ENCODE assay signal across 21 cellular contexts in the genomic region with DNA sequence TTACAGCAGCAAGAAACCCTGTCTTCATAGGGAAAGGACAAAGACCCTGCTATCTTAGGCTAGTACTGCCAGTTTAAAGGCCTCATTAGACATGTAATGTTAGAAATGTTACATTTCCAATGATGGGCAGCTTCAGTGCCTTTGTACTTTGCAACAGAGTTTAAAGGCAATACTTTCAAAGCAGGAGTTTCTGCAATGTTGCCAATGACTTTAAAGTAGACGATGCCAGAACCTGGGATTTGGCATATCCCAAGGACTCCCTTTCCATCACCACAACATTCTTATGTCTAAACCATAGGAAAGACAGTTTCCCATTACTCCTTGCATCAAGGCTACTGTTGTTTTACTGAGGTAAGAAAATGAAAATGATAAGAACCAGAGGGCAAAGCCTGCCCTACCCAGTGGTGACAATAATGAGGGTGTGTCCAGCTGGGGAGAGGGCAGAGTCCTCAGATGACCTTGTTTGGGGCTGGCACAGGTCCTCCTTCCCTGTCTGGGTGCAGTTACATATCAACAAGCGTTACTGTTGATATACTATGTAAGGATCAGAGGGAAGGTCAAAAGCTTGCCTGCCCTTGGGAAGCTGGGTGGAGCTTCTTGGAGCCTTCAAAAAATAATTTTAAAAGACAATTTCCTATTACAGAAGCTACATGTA. TPM values are rescaled to one million over a fixed set of nuclear protein-coding genes. Genes with fewer than 3 reads are reported as not detected.
A peak's percentile ranks its signal among the peaks of the same experiment; 100 is the strongest.
DNase-seq lines count a peak whose midpoint lies in the region; ATAC-seq, FAIRE-seq and TF ChIP-seq lines count a peak whose summit lies in the region.
"Had no signal": no experiment of that assay in that cellular context is flagged by ENCODE, and none has a peak within 500 bp of the region (broad histone marks: within the 10 kb centered on the region; RNA-seq: fewer than 3 reads in every experiment).

No MANE protein-coding gene starts in this region.

- no TSS peak for BruUV-seq in HepG2 (replicated peaks; lab: Mats Ljungman, UMichigan)

- H4K20me1 ChIP-seq in Loucy (ENCODE audit: insufficient read depth, low read length, poor library complexity, severe bottlenecking) (no peaks in the 10 kb centered on the region), HepG2 (ENCODE audit: insufficient read depth, low read length) (no peaks in the 10 kb centered on the region)

- POLR2A ChIA-PET in HepG2 (lab: Yijun Ruan, JAX) = no interaction called here

- H3K9me3 ChIP-seq in Loucy (ENCODE audit: insufficient read depth, low read depth, low read length) = no peaks in the 10 kb centered on the region
- no peaks in the 10 kb centered on the region for H3K9me3 ChIP-seq in colonic mucosa
- H3K9me3 ChIP-seq in HepG2 (ENCODE audit: low read length) = no peaks in the 10 kb centered on the region
- H3K9me3 ChIP-seq in parathyroid adenoma (ENCODE audit: control insufficient read depth, low read length) = no peaks in the 10 kb centered on the region

- no peaks in the 10 kb centered on the region for H3F3A ChIP-seq in Loucy (ENCODE audit: low read depth)

- DNase-seq in colonic mucosa (peak; percentile 82), HepG2 (ENCODE audit: low spot score) (no peak), T1000 (lab: John Stamatoyannopoulos, UW) (no peak)
- no peak for DNase-seq in stimulated activated CD4-positive, alpha-beta T cell treated with anti-CD3 and anti-CD28 coated beads, Interleukin-15, amount 100 ng/mL, for 24 hours
- DNase-seq: COR-L47, NCI-H1105 treated with DMSO at 0.1 percent for 48 hours, NCI-H1930, NCI-H2171, NCI-H446 treated with DMSO at 0.1 percent for 48 hours, NCI-H774, PC-9, SHP77 had no signal

- intact Hi-C loops in colonic mucosa (cut with DNase I) (no loop called here), HepG2 (cut with micrococcal nuclease; ENCODE audit: unreplicated experiment) (no loop called here)

- no peak for FAIRE-seq in HepG2 (lab: Jason Lieb, UNC)
- FAIRE-seq: GM18507 had no signal

- H3K4me3 ChIP-seq in Loucy (ENCODE audit: low read length, poor library complexity, severe bottlenecking) (no peak overlapping the region), colonic mucosa (no peak overlapping the region), HepG2 (replicated peaks in 1 of 3; ENCODE audit: insufficient read depth in 1 of 3, low read depth in 2 of 3, low read length in 3 of 3) (no peak overlapping the region), parathyroid adenoma (ENCODE audit: low read depth, low read length) (no peak overlapping the region)
- H3K4me3 ChIP-seq: GM23338, PC-9 had no signal

- H2AFZ ChIP-seq in Loucy (ENCODE audit: low read length) (0 out of 2 replicates have a peak overlapping the region, but pooled peaks have one; percentile 17), HepG2 (ENCODE audit: low read length) (no peak overlapping the region), parathyroid adenoma (no peak overlapping the region)
- H2AFZ ChIP-seq: GM23338, PC-9 had no signal

- TF ChIP-seq EP300 in HepG2 (IDR thresholded peaks at IDR 0.05; ENCODE audit: low read depth in 2 of 2, low read length in 2 of 2) = no peak
- TF ChIP-seq EP300 in HepG2 (CRISPR knock-in tag; IDR thresholded peaks at IDR 0.05; ENCODE audit: borderline replicate concordance) = no peak

- H3K27ac ChIP-seq in colonic mucosa = peak overlapping the region; percentile 42
- H3K27ac ChIP-seq in HepG2 (ENCODE audit: extremely low read length, insufficient read depth, low read length) = no peak overlapping the region
- peak overlapping the region; percentile 2 for H3K27ac ChIP-seq in parathyroid adenoma
- H3K27ac ChIP-seq: KMS-11, PC-9 had no signal

- no peak overlapping the region for H3K4me2 ChIP-seq in Loucy (ENCODE audit: low read depth, low read length, poor library complexity, severe bottlenecking)
- peak overlapping the region; percentile 24; the same call in 1 of the 2 replicates for H3K4me2 ChIP-seq in HepG2 (ENCODE audit: low read depth, low read length)
- no peak overlapping the region for H3K4me2 ChIP-seq in parathyroid adenoma (ENCODE audit: low read length)
- H3K4me2 ChIP-seq: GM23338, KMS-11, PC-9 had no signal

- H3K9ac ChIP-seq in Loucy (ENCODE audit: low read depth, low read length, poor library complexity, severe bottlenecking) = no peak overlapping the region
- H3K9ac ChIP-seq in colonic mucosa (ENCODE audit: low read depth in 2 of 2, low read length in 2 of 2) = no peak overlapping the region
- H3K9ac ChIP-seq in HepG2 (ENCODE audit: insufficient read depth, low read depth, low read length) = no peak overlapping the region
- no peak overlapping the region for H3K9ac ChIP-seq in parathyroid adenoma
- H3K9ac ChIP-seq: KMS-11 had no signal

- 13% methylated on average over 2 of the region's 2 CpGs for whole genome bisulfite sequencing in HepG2 (ENCODE audit: low lambda C conversion rate)

- no peak for TF ChIP-seq RAD21 in HepG2 (CRISPR knock-in tag; IDR thresholded peaks at IDR 0.05)

- H3K9me2 ChIP-seq in Loucy (replicated peaks; ENCODE audit: low read depth, low read length) = no peaks in the 10 kb centered on the region

- H3K79me2 ChIP-seq in Loucy (ENCODE audit: insufficient read depth, low read length) = no peaks in the 10 kb centered on the region
- no peaks in the 10 kb centered on the region for H3K79me2 ChIP-seq in HepG2 (ENCODE audit: insufficient read depth, low read length)
- no peaks in the 10 kb centered on the region for H3K79me2 ChIP-seq in parathyroid adenoma

- H3K27me3 ChIP-seq in Loucy (ENCODE audit: insufficient read depth, low read length, poor library complexity, severe bottlenecking) (no peaks in the 10 kb centered on the region), colonic mucosa (no peaks in the 10 kb centered on the region), HepG2 (ENCODE audit: control insufficient read depth in 1 of 2, insufficient read depth in 2 of 2, low read length in 2 of 2) (no peaks in the 10 kb centered on the region), parathyroid adenoma (ENCODE audit: control insufficient read depth, insufficient read depth, low read length) (no peaks in the 10 kb centered on the region)

- in situ Hi-C loops in HepG2 (cut with HindIII; ENCODE audit: extremely low pct_ligation_motif_present, low pct_unique_long_range_greater_than_20kb) = no loop called here

- no peaks in the 10 kb centered on the region for H3K36me3 ChIP-seq in Loucy (ENCODE audit: insufficient read depth, low read length)
- no peaks in the 10 kb centered on the region for H3K36me3 ChIP-seq in colonic mucosa
- no peaks in the 10 kb centered on the region for H3K36me3 ChIP-seq in HepG2 (replicated peaks in 1 of 2; ENCODE audit: control insufficient read depth in 1 of 2, insufficient read depth in 2 of 2, low read length in 2 of 2)
- H3K36me3 ChIP-seq in parathyroid adenoma (ENCODE audit: control insufficient read depth, insufficient read depth, low read length) = no peaks in the 10 kb centered on the region

- TF ChIP-seq CTCF in Loucy (conservative IDR thresholded peaks at IDR 0.05; ENCODE audit: low read length) (no peak), colonic mucosa (IDR thresholded peaks at IDR 0.05) (no peak), HepG2 (CRISPR knock-in tag; IDR thresholded peaks at IDR 0.05) (no peak), parathyroid adenoma (IDR thresholded peaks at IDR 0.05) (no peak)

- H3K4me1 ChIP-seq in Loucy (ENCODE audit: insufficient read depth, low read length, poor library complexity, severe bottlenecking) (peaks cover 11% of the 10 kb centered on the region), colonic mucosa (no peaks in the 10 kb centered on the region), HepG2 (ENCODE audit: insufficient read depth, low read length) (peaks cover 26% of the 10 kb centered on the region), parathyroid adenoma (peaks cover 3% of the 10 kb centered on the region)

- TF ChIP-seq POLR2A in HepG2 (IDR thresholded peaks at IDR 0.05; ENCODE audit: insufficient read depth in 1 of 2, low read depth in 2 of 2, low read length in 2 of 2) = no peak

- peak; percentile 53; the same call in 2 of the 3 replicates for ATAC-seq in HepG2
- no peak for ATAC-seq in HG03175 (IDR thresholded peaks at IDR 0.05; ENCODE audit: unreplicated experiment)
- ATAC-seq in HG03196 (IDR thresholded peaks at IDR 0.05; ENCODE audit: unreplicated experiment) = no peak
- ATAC-seq: GM23338 had no signal

- CTCF ChIA-PET in HepG2 (lab: Yijun Ruan, JAX; ENCODE audit: low intra/inter-chr PET ratio, low total read pairs) = no interaction called here

RNA-seq across cellular contexts. Expression of gene MLANA, which starts 27.5 kb away (rescaled TPM):
- total RNA-seq in colonic mucosa (not detected), HepG2 (2016; rRNA removed; fragmentation: Illumina TruSeq; extraction: Trizol) (0.11 and 0.72 TPM in 2 replicates)
- 0.88 TPM in 1 of 2 replicates, not detected in the other for total RNA-seq in HepG2 (2016; cell fraction: cytosol; rRNA removed; fragmentation: Illumina TruSeq; extraction: Trizol; ENCODE audit: low read depth)
- total RNA-seq in HepG2 (2016; cell fraction: insoluble cytoplasmic fraction; rRNA removed; fragmentation: Illumina TruSeq; extraction: Trizol) = 0.15 and 0.32 TPM in 2 replicates
- total RNA-seq in HepG2 (2016; cell fraction: membrane; rRNA removed; fragmentation: Illumina TruSeq; extraction: Trizol) = 0.43 and 0.72 TPM in 2 replicates
- total RNA-seq in HepG2 (2016; cell fraction: nucleus; rRNA removed; fragmentation: Illumina TruSeq; extraction: Trizol) = not detected in 2 replicates
- polyA plus RNA-seq in HepG2 (2011; rRNA removed) = 0.18 TPM in 1 of 2 replicates, not detected in the other
- polyA plus RNA-seq in HepG2 (2011; cell fraction: cytosol; rRNA removed) = not detected in 2 replicates
- not detected in 2 replicates for polyA plus RNA-seq in HepG2 (2011; cell fraction: nucleus; rRNA removed)
- polyA plus RNA-seq in HepG2 (2012) = 0.23 and 0.43 TPM in 2 replicates
- 0.75 and 0.91 TPM in 2 replicates for polyA plus RNA-seq in HepG2 (2016; cell fraction: cytosol; fragmentation: Illumina TruSeq; extraction: Trizol; ENCODE audit: low read depth)
- polyA plus RNA-seq in HepG2 (2016; cell fraction: insoluble cytoplasmic fraction; fragmentation: Illumina TruSeq; extraction: Trizol; ENCODE audit: low read depth) = 0.23 and 0.33 TPM in 2 replicates
- 0.70 and 1.0 TPM in 2 replicates for polyA plus RNA-seq in HepG2 (2016; cell fraction: membrane; fragmentation: Illumina TruSeq; extraction: Trizol; ENCODE audit: low read depth)
- not detected in 2 replicates for polyA plus RNA-seq in HepG2 (2016; cell fraction: nucleus; fragmentation: Illumina TruSeq; extraction: Trizol; ENCODE audit: insufficient read depth, low read depth)
- 0.10 TPM in 1 of 2 replicates, not detected in the other for polyA minus RNA-seq in HepG2 (2011; rRNA and poly(A)+ RNA removed; ENCODE audit: low replicate concordance)
- polyA minus RNA-seq in HepG2 (2011; cell fraction: cytosol; rRNA and poly(A)+ RNA removed) = not detected in 2 replicates
- not detected in 2 replicates for polyA minus RNA-seq in HepG2 (2011; cell fraction: nucleus; rRNA and poly(A)+ RNA removed)
- total RNA-seq: A673, GM23338, PC-9 had no signal
- polyA plus RNA-seq: CD14-positive monocyte, GM23338 had no signal

RNA-seq across cellular contexts. Expression of gene ERMP1, which starts 30.3 kb away (rescaled TPM):
- total RNA-seq in colonic mucosa (10 to 100 TPM; 47.3 to 50.8 TPM), HepG2 (2016; rRNA removed; fragmentation: Illumina TruSeq; extraction: Trizol) (28.1 and 40.9 TPM in 2 replicates)
- total RNA-seq in HepG2 (2016; cell fraction: cytosol; rRNA removed; fragmentation: Illumina TruSeq; extraction: Trizol; ENCODE audit: low read depth) = 5.7 and 5.9 TPM in 2 replicates
- 27.4 and 39.6 TPM in 2 replicates for total RNA-seq in HepG2 (2016; cell fraction: insoluble cytoplasmic fraction; rRNA removed; fragmentation: Illumina TruSeq; extraction: Trizol)
- 11.3 and 14.9 TPM in 2 replicates for total RNA-seq in HepG2 (2016; cell fraction: membrane; rRNA removed; fragmentation: Illumina TruSeq; extraction: Trizol)
- total RNA-seq in HepG2 (2016; cell fraction: nucleus; rRNA removed; fragmentation: Illumina TruSeq; extraction: Trizol) = 50.1 and 60.1 TPM in 2 replicates
- 46.8 and 65.4 TPM in 2 replicates for polyA plus RNA-seq in HepG2 (2011; rRNA removed)
- polyA plus RNA-seq in HepG2 (2011; cell fraction: cytosol; rRNA removed) = 33.1 and 44.2 TPM in 2 replicates
- 24.2 and 24.7 TPM in 2 replicates for polyA plus RNA-seq in HepG2 (2011; cell fraction: nucleus; rRNA removed)
- polyA plus RNA-seq in HepG2 (2012) = 43.7 and 53.7 TPM in 2 replicates
- polyA plus RNA-seq in HepG2 (2016; cell fraction: cytosol; fragmentation: Illumina TruSeq; extraction: Trizol; ENCODE audit: low read depth) = 1.6 and 2.0 TPM in 2 replicates
- polyA plus RNA-seq in HepG2 (2016; cell fraction: insoluble cytoplasmic fraction; fragmentation: Illumina TruSeq; extraction: Trizol; ENCODE audit: low read depth) = 19.0 and 20.2 TPM in 2 replicates
- polyA plus RNA-seq in HepG2 (2016; cell fraction: membrane; fragmentation: Illumina TruSeq; extraction: Trizol; ENCODE audit: low read depth) = 5.1 and 6.0 TPM in 2 replicates
- 44.8 and 46.9 TPM in 2 replicates for polyA plus RNA-seq in HepG2 (2016; cell fraction: nucleus; fragmentation: Illumina TruSeq; extraction: Trizol; ENCODE audit: insufficient read depth, low read depth)
- polyA minus RNA-seq in HepG2 (2011; rRNA and poly(A)+ RNA removed; ENCODE audit: low replicate concordance) = 64.3 and 119 TPM in 2 replicates
- polyA minus RNA-seq in HepG2 (2011; cell fraction: cytosol; rRNA and poly(A)+ RNA removed) = 73.7 and 81.5 TPM in 2 replicates
- polyA minus RNA-seq in HepG2 (2011; cell fraction: nucleus; rRNA and poly(A)+ RNA removed) = 70.6 and 70.7 TPM in 2 replicates
